ENCODE assay signal across 15 cellular contexts in the genomic region with DNA sequence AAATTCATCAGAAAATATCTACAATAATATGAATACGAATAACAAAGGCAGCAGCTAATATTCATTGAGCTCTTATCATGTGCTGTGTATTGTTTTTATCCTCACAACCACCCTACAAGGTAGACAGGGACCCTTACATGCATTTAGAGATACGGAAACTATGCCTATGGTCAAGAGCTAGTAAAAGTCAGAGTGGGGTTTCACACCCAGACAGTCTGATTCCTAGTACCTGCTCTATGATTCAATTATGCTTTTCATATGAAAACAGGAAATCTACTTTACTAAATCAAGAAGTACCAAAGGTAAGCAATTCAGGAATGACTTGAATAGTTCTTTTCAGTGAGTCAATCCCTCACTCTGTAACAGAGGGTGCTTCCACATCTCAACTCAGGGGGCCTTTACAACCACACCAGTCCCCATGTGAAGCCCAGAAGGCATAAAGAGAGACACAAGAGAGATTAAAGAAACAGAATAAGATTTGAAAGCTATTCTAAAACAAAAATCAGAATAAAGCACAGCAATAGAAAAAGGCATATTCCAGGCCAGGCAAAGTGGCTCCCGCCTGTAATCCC.
DNase-seq lines count a peak whose midpoint lies in the region; ATAC-seq and TF ChIP-seq lines count a peak whose summit lies in the region.
"Had no signal": no experiment of that assay in that cellular context is flagged by ENCODE, and none has a peak within 500 bp of the region (broad histone marks: within the 10 kb centered on the region; RNA-seq: fewer than 3 reads in every experiment).

No MANE protein-coding gene starts in this region.

- H3K27ac ChIP-seq in HUES64 (ENCODE audit: low read depth, low read length) = 0 out of 2 replicates have a peak overlapping the region, but pooled peaks have one; percentile 21

- TF ChIP-seq CTCF in osteocyte (IDR thresholded peaks at IDR 0.05) (no peak), GM20000 (IDR thresholded peaks at IDR 0.05; ENCODE audit: extremely low read depth, missing control alignments) (no peak)

- H3K9me3 Mint-ChIP-seq in activated T-cell treated with anti-CD3 and anti-CD28 coated beads, Interleukin-2, amount 50 U/mL, for 4 hours = no peaks in the 10 kb centered on the region
- peaks cover 4% of the 10 kb centered on the region for H3K9me3 Mint-ChIP-seq in activated naive CD8-positive, alpha-beta T cell treated with anti-CD3 and anti-CD28 coated beads, Interleukin-2, amount 50 U/mL, for 24 hours
- H3K9me3 Mint-ChIP-seq in osteocyte (ENCODE audit: unreplicated experiment) = no peaks in the 10 kb centered on the region

- WGBS in HUES64 = 93% methylated on average over 2 of the region's 3 CpGs

- DNase-seq in activated T-cell treated with anti-CD3 and anti-CD28 coated beads, Interleukin-2, amount 50 U/mL, for 4 hours = no peak
- DNase-seq in activated T-cell treated with anti-CD3 and anti-CD28 coated beads for 4 hours (no peak), osteocyte (ENCODE audit: extremely low spot score, unreplicated experiment) (no peak), GM20000 (ENCODE audit: low spot score) (no peak)
- no peak for DNase-seq in activated naive CD8-positive, alpha-beta T cell treated with anti-CD3 and anti-CD28 coated beads, Interleukin-2, amount 50 U/mL, for 24 hours
- DNase-seq: central memory CD4-positive, alpha-beta T cell; hippocampal formation; Karpas-422; NCI-H187; NCI-H526 treated with DMSO at 0.1 percent for 48 hours; small intestine had no signal

- H3K36me3 ChIP-seq in HUES64 (ENCODE audit: insufficient read depth, low read length) = no peaks in the 10 kb centered on the region

- peaks cover 62% of the 10 kb centered on the region for H3K4me1 ChIP-seq in HUES64 (ENCODE audit: insufficient read depth, low read length)

- peaks cover 2% of the 10 kb centered on the region for H3K36me3 Mint-ChIP-seq in activated T-cell treated with anti-CD3 and anti-CD28 coated beads, Interleukin-2, amount 50 U/mL, for 4 hours (ENCODE audit: insufficient read depth)
- peaks cover 4% of the 10 kb centered on the region for H3K36me3 Mint-ChIP-seq in activated naive CD8-positive, alpha-beta T cell treated with anti-CD3 and anti-CD28 coated beads, Interleukin-2, amount 50 U/mL, for 24 hours (ENCODE audit: low read depth)
- H3K36me3 Mint-ChIP-seq in osteocyte (ENCODE audit: unreplicated experiment) = no peaks in the 10 kb centered on the region

- no peaks in the 10 kb centered on the region for H3K9me3 ChIP-seq in HUES64 (ENCODE audit: insufficient read depth, low read depth, low read length)

- H3K27me3 Mint-ChIP-seq in activated T-cell treated with anti-CD3 and anti-CD28 coated beads, Interleukin-2, amount 50 U/mL, for 4 hours (ENCODE audit: low read depth) = no peaks in the 10 kb centered on the region
- H3K27me3 Mint-ChIP-seq in activated naive CD8-positive, alpha-beta T cell treated with anti-CD3 and anti-CD28 coated beads, Interleukin-2, amount 50 U/mL, for 24 hours = no peaks in the 10 kb centered on the region
- H3K27me3 Mint-ChIP-seq in osteocyte (ENCODE audit: unreplicated experiment) = no peaks in the 10 kb centered on the region

- peak; percentile 95 for ATAC-seq in activated T-cell treated with anti-CD3 and anti-CD28 coated beads, Interleukin-2, amount 50 U/mL, for 4 hours
- ATAC-seq in activated naive CD8-positive, alpha-beta T cell treated with anti-CD3 and anti-CD28 coated beads, Interleukin-2, amount 50 U/mL, for 24 hours = peak; percentile 97
- ATAC-seq in HG03159 (IDR thresholded peaks at IDR 0.05; ENCODE audit: unreplicated experiment) (no peak), HG03457 (IDR thresholded peaks at IDR 0.05; ENCODE audit: unreplicated experiment) (no peak)
- ATAC-seq: Right ventricle myocardium inferior had no signal

- H3K27me3 ChIP-seq in HUES64 (ENCODE audit: insufficient read depth, low read length) = no peaks in the 10 kb centered on the region

- peak overlapping the region; percentile 14 for H3K4me3 Mint-ChIP-seq in activated T-cell treated with anti-CD3 and anti-CD28 coated beads, Interleukin-2, amount 50 U/mL, for 4 hours
- peak overlapping the region; percentile 63 for H3K4me3 Mint-ChIP-seq in activated naive CD8-positive, alpha-beta T cell treated with anti-CD3 and anti-CD28 coated beads, Interleukin-2, amount 50 U/mL, for 24 hours
- no peak overlapping the region for H3K4me3 Mint-ChIP-seq in osteocyte (ENCODE audit: unreplicated experiment)

- H3K27ac Mint-ChIP-seq in activated naive CD8-positive, alpha-beta T cell treated with anti-CD3 and anti-CD28 coated beads, Interleukin-2, amount 50 U/mL, for 24 hours = peak overlapping the region; percentile 94
- H3K27ac Mint-ChIP-seq in osteocyte (ENCODE audit: unreplicated experiment) = peak overlapping the region; percentile 80

- H3K4me3 ChIP-seq in HUES64 (ENCODE audit: low read length) = no peak overlapping the region

- H3K9ac ChIP-seq in HUES64 (ENCODE audit: low read depth, low read length) = no peak overlapping the region

- peaks cover 44% of the 10 kb centered on the region for H3K4me1 Mint-ChIP-seq in activated T-cell treated with anti-CD3 and anti-CD28 coated beads, Interleukin-2, amount 50 U/mL, for 4 hours (ENCODE audit: low read depth)
- peaks cover 51% of the 10 kb centered on the region for H3K4me1 Mint-ChIP-seq in activated naive CD8-positive, alpha-beta T cell treated with anti-CD3 and anti-CD28 coated beads, Interleukin-2, amount 50 U/mL, for 24 hours
- H3K4me1 Mint-ChIP-seq in osteocyte (ENCODE audit: unreplicated experiment) = peaks cover 37% of the 10 kb centered on the region

Comparison
In these comparisons a context has a peak if more than half of its experiments do, and no peak if none do; other contexts are left out.
1. ATAC-seq: peak in activated T-cell treated with anti-CD3 and anti-CD28 coated beads, Interleukin-2, amount 50 U/mL, for 4 hours (2 of 2) and activated naive CD8-positive, alpha-beta T cell treated with anti-CD3 and anti-CD28 coated beads, Interleukin-2, amount 50 U/mL, for 24 hours (single experiment); none in HG03159 (single experiment) and HG03457 (single experiment).